16 cellular contexts compared by ENCODE assay signal in the genomic region with DNA sequence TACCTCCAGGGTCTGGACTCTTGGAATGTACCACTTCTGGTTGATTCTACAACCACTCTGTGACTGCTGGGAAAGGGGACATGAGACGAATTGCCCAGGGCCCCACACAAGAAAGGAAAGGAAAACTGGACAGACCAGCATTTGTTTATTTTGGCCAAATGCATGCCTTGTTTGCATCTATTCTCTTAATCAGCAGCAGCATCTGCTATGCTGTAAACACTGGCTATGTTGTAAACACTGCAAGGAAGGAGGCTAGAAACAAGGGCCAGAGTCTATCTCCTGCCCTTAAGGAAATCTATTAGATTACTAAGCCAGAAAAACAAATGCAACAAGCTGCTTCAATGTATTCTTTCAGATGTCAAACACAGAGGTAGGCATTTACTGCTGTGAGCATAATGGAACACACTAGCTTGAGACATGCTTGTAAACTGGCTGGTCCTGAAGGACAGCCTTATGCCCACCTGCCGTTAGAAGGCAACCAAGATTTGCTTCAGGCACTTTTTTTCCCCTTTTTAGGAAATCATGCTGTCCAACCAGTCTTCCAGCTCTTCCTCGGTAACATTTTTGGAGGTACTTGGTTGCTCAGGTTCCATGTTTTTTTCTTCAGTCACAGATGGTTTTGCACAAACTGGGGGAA.
A peak's percentile ranks its signal among the peaks of the same experiment; 100 is the strongest.
DNase-seq lines count a peak whose midpoint lies in the region; ATAC-seq, FAIRE-seq and TF ChIP-seq lines count a peak whose summit lies in the region.
"Had no signal": no experiment of that assay in that cellular context is flagged by ENCODE, and none has a peak within 500 bp of the region (broad histone marks: within the 10 kb centered on the region; RNA-seq: fewer than 3 reads in every experiment).

No MANE protein-coding gene starts in this region.

- no peak overlapping the region for H3K14ac ChIP-seq in IMR-90 (replicated peaks; ENCODE audit: low read depth, low read length)

- no peak overlapping the region for H2BK120ac ChIP-seq in IMR-90 (ENCODE audit: low read depth, low read length)

- no peaks in the 10 kb centered on the region for H3K27me3 ChIP-seq in IMR-90 (ENCODE audit: control insufficient read depth, insufficient read depth, low read length)
- H3K27me3 ChIP-seq in small intestine (ENCODE audit: control insufficient read depth in 2 of 2, insufficient read depth in 2 of 2, low read length in 2 of 2): no peaks in the 10 kb centered on the region
- H3K27me3 ChIP-seq in right atrium auricular region: no peaks in the 10 kb centered on the region

- WGBS in IMR-90 (ENCODE audit: extremely low coverage in 2 of 2, insufficient read length in 1 of 2), 2 experiments: no CpG with 5 or more reads among the region's 3 CpGs
- 47% methylated on average over 3 of the region's 3 CpGs for WGBS in urinary bladder
- WGBS in small intestine, 3 donors: 70 to 80% (median 76%) methylated on average over 3 of the region's 3 CpGs

- TF ChIP-seq CTCF in IMR-90 (conservative IDR thresholded peaks at IDR 0.05; ENCODE audit: low read depth, low read length) (no peak), VCaP (conservative IDR thresholded peaks at IDR 0.05) (no peak), GM13977 (IDR thresholded peaks at IDR 0.05; ENCODE audit: extremely low read depth, insufficient read depth, missing control alignments) (no peak), right atrium auricular region (IDR thresholded peaks at IDR 0.05) (no peak)

- no peak overlapping the region for H3K4ac ChIP-seq in IMR-90 (ENCODE audit: low read depth, low read length)

- no peaks in the 10 kb centered on the region for H3K36me3 ChIP-seq in IMR-90 (ENCODE audit: control insufficient read depth, insufficient read depth, low read length)
- H3K36me3 ChIP-seq in urinary bladder (ENCODE audit: insufficient read depth): no peaks in the 10 kb centered on the region
- no peaks in the 10 kb centered on the region for H3K36me3 ChIP-seq in small intestine (ENCODE audit: control insufficient read depth in 2 of 2, insufficient read depth in 2 of 2, low read length in 2 of 2)
- H3K36me3 ChIP-seq in right atrium auricular region: no peaks in the 10 kb centered on the region

- no TSS peak for BruUV-seq in IMR-90 (replicated peaks; lab: Mats Ljungman, UMichigan)

- H3K9me3 ChIP-seq in IMR-90 (ENCODE audit: control insufficient read depth, insufficient read depth, low read length) (no peaks in the 10 kb centered on the region), small intestine (ENCODE audit: control insufficient read depth, low read depth) (no peaks in the 10 kb centered on the region), right atrium auricular region (no peaks in the 10 kb centered on the region)

- peaks cover 8% of the 10 kb centered on the region for H3K9me1 ChIP-seq in IMR-90 (ENCODE audit: insufficient read depth, low read length)

- H3K9ac ChIP-seq in IMR-90 (ENCODE audit: low read depth, low read length): no peak overlapping the region

- CTCF ChIA-PET in IMR-90 (lab: Yijun Ruan, JAX): interaction anchor here (0.5 kb wide), 1 partner anchor 28 kb away, joined by 5 read pairs; no protein-coding TSS in a partner anchor

- H3K18ac ChIP-seq in IMR-90 (ENCODE audit: low read depth, low read length): no peak overlapping the region

- H4K20me1 ChIP-seq in IMR-90 (ENCODE audit: insufficient read depth, low read length): no peaks in the 10 kb centered on the region

- H4K5ac ChIP-seq in IMR-90 (ENCODE audit: low read depth, low read length): no peak overlapping the region

- H2AK9ac ChIP-seq in IMR-90 (replicated peaks; ENCODE audit: low read depth, low read length, poor library complexity): no peak overlapping the region

- H3K23ac ChIP-seq in IMR-90 (ENCODE audit: low read depth, low read length): no peak overlapping the region

- H3K79me1 ChIP-seq in IMR-90 (ENCODE audit: low read depth in 1 of 2, low read length in 2 of 2): no peaks in the 10 kb centered on the region

- H4K8ac ChIP-seq in IMR-90 (ENCODE audit: low read depth in 2 of 2, low read length in 2 of 2): no peak overlapping the region

- H2AK5ac ChIP-seq in IMR-90 (ENCODE audit: low read depth, low read length): no peak overlapping the region

- no peak overlapping the region for H2AFZ ChIP-seq in IMR-90 (replicated peaks; ENCODE audit: low read length, poor library complexity)

- H2BK15ac ChIP-seq in IMR-90 (ENCODE audit: low read depth, low read length): no peak overlapping the region

- no peak for TF ChIP-seq RAD21 in IMR-90 (IDR thresholded peaks at IDR 0.05; ENCODE audit: low read length)

- H3K27ac ChIP-seq in IMR-90 (ENCODE audit: insufficient read depth, low read length): no peak overlapping the region
- H3K27ac ChIP-seq in VCaP: peak overlapping the region; percentile 62
- peak overlapping the region; percentile 30 for H3K27ac ChIP-seq in urinary bladder (ENCODE audit: low read depth)
- H3K27ac ChIP-seq in small intestine (ENCODE audit: low read depth in 1 of 2, low read length in 1 of 2): no peak overlapping the region
- H3K27ac ChIP-seq in right atrium auricular region: no peak overlapping the region

- no peak for TF ChIP-seq POLR2A in IMR-90 (IDR thresholded peaks at IDR 0.05; ENCODE audit: low read depth, low read length)

- no peak overlapping the region for H2BK5ac ChIP-seq in IMR-90 (ENCODE audit: low read depth, low read length, poor library complexity, severe bottlenecking)

- no peak overlapping the region; the same call in 1 of the 2 replicates for H3K4me2 ChIP-seq in IMR-90 (ENCODE audit: low read depth, low read length)

- POLR2A ChIA-PET in IMR-90 (lab: Charles Lee; ENCODE audit: unreplicated experiment): no interaction called here

- ATAC-seq in IMR-90 (ENCODE audit: low read depth): peak; percentile 69

- H2BK20ac ChIP-seq in IMR-90 (ENCODE audit: low read depth, low read length): no peak overlapping the region

- DNase-seq in IMR-90: peak; percentile 36
- DNase-seq in foreskin melanocyte: peak; percentile 29
- no peak for DNase-seq in GM13977 (ENCODE audit: low spot score)
- no peak for DNase-seq in small intestine
- no peak for DNase-seq in right atrium auricular region (ENCODE audit: low spot score)
- DNase-seq: ACHN, AML-193, COR-L47, H7, Kasumi-1, NCI-H187 treated with DMSO at 0.1 percent for 48 hours, NCI-H526 treated with DMSO at 0.1 percent for 48 hours, RPMI8226, SIG-M5 had no signal

- in situ Hi-C loops in IMR-90 (cut with MboI; ENCODE audit: low sequenced_read_pairs): no loop called here
- in situ Hi-C loops in GM13977 (cut with MboI; ENCODE audit: low pct_unique_long_range_greater_than_20kb, low sequenced_read_pairs, unreplicated experiment): no loop called here

- H4K91ac ChIP-seq in IMR-90 (ENCODE audit: insufficient read depth, low read depth, low read length): no peak overlapping the region

- dilution Hi-C loops in IMR-90 (cut with HindIII; ENCODE audit: low sequenced_read_pairs, unreplicated experiment): no loop called here

- H3K4me1 ChIP-seq in IMR-90 (ENCODE audit: control insufficient read depth, insufficient read depth, low read length) (peaks cover 9% of the 10 kb centered on the region), urinary bladder (ENCODE audit: insufficient read depth) (no peaks in the 10 kb centered on the region), small intestine (ENCODE audit: control insufficient read depth in 2 of 2, insufficient read depth in 1 of 2, low read depth in 1 of 2, low read length in 1 of 2) (no peaks in the 10 kb centered on the region), right atrium auricular region (no peaks in the 10 kb centered on the region)

- FAIRE-seq in small intestine (lab: Jason Lieb, UNC): no peak

- H3K4me3 ChIP-seq in IMR-90 (ENCODE audit: insufficient read depth, low read depth, low read length) (no peak overlapping the region), urinary bladder (ENCODE audit: low read depth, low read length) (no peak overlapping the region), small intestine (ENCODE audit: low read depth in 1 of 2, low read length in 2 of 2) (no peak overlapping the region), right atrium auricular region (no peak overlapping the region)

- intact Hi-C loops in IMR-90 (cut with micrococcal nuclease): loop anchor here (5.0 kb wide), 1 partner anchor 41 kb away; no protein-coding TSS in a partner anchor

- H3K56ac ChIP-seq in IMR-90 (ENCODE audit: extremely low read depth, insufficient read depth, low read length): no peak overlapping the region

TF ChIP-seq in IMR-90, 13 proteins besides CTCF, POLR2A, EP300 and RAD21 (continues in another document):
- TF ChIP-seq MXI1 (IDR thresholded peaks at IDR 0.05; ENCODE audit: borderline replicate concordance, low read depth, low read length): no peak
- TF ChIP-seq, protein P1, sequence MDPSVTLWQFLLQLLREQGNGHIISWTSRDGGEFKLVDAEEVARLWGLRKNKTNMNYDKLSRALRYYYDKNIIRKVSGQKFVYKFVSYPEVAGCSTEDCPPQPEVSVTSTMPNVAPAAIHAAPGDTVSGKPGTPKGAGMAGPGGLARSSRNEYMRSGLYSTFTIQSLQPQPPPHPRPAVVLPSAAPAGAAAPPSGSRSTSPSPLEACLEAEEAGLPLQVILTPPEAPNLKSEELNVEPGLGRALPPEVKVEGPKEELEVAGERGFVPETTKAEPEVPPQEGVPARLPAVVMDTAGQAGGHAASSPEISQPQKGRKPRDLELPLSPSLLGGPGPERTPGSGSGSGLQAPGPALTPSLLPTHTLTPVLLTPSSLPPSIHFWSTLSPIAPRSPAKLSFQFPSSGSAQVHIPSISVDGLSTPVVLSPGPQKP (IDR thresholded peaks at IDR 0.05; ENCODE audit: borderline replicate concordance, low read depth, low read length): no peak
- no peak for TF ChIP-seq USF2 (IDR thresholded peaks at IDR 0.05; ENCODE audit: low read depth, low read length)
- no peak for TF ChIP-seq FOS (IDR thresholded peaks at IDR 0.05; ENCODE audit: low read depth, low read length)
- no peak for TF ChIP-seq BHLHE40 (IDR thresholded peaks at IDR 0.05; ENCODE audit: low read depth, low read length)
- no peak for TF ChIP-seq MAZ (IDR thresholded peaks at IDR 0.05; ENCODE audit: borderline replicate concordance, low read depth, low read length)
- TF ChIP-seq NFE2L2 (IDR thresholded peaks at IDR 0.05; ENCODE audit: low read depth, low read length): no peak
- TF ChIP-seq CEBPB (IDR thresholded peaks at IDR 0.05; ENCODE audit: low read depth, low read length): no peak
- TF ChIP-seq CHD1 (IDR thresholded peaks at IDR 0.05; ENCODE audit: low read depth, low read length): no peak
- TF ChIP-seq RCOR1 (IDR thresholded peaks at IDR 0.05; ENCODE audit: insufficient replicate concordance, low read length): no peak
- TF ChIP-seq RFX5 (IDR thresholded peaks at IDR 0.05; ENCODE audit: low read depth, low read length): no peak
- no peak for TF ChIP-seq SMC3 (IDR thresholded peaks at IDR 0.05; ENCODE audit: low read depth, low read length)

Comparison
In these comparisons a context has a peak if more than half of its experiments do, and no peak if none do; other contexts are left out.
1. DNase-seq: peak in IMR-90 (single experiment) and foreskin melanocyte (single experiment); none in GM13977 (single experiment), small intestine (single experiment) and right atrium auricular region (single experiment).
2. H3K27ac ChIP-seq: peak in VCaP (single experiment) and urinary bladder (single experiment); none in IMR-90 (single experiment), small intestine (0 of 2) and right atrium auricular region (0 of 2).